16 cellular contexts compared by ENCODE assay signal in genomic region chr1:115811140-115811828, GRCh38. TPM values are rescaled to one million over a fixed set of nuclear protein-coding genes. Genes with fewer than 3 reads are reported as not detected.
A peak's percentile ranks its signal among the peaks of the same experiment; 100 is the strongest.
DNase-seq lines count a peak whose midpoint lies in the region; ATAC-seq, FAIRE-seq and TF ChIP-seq lines count a peak whose summit lies in the region.
"Had no signal": no experiment of that assay in that cellular context is flagged by ENCODE, and none has a peak within 500 bp of the region (broad histone marks: within the 10 kb centered on the region; RNA-seq: fewer than 3 reads in every experiment).

No MANE protein-coding gene starts in this region.

- H3K27me3 ChIP-seq in GM12878 (replicated peaks in 1 of 2; ENCODE audit: control insufficient read depth in 2 of 2, insufficient read depth in 2 of 2, low read length in 1 of 2): no peaks in the 10 kb centered on the region; a peak in 2 of 4 replicates
- H3K27me3 ChIP-seq in transverse colon: no peaks in the 10 kb centered on the region

- RAD21 ChIA-PET in GM12878 (lab: Charles Lee; ENCODE audit: unreplicated experiment): interaction anchor here (3.1 kb wide), 1 partner anchor 170 kb away, joined by 13 read pairs; no protein-coding TSS in a partner anchor

- no peak overlapping the region for H3K27ac ChIP-seq in GM12878 (ENCODE audit: control insufficient read depth, insufficient read depth)
- peak overlapping the region in 3 of 4 donors; percentile 22 to 57 (median 34) for H3K27ac ChIP-seq in transverse colon

- no peaks in the 10 kb centered on the region for H3K36me3 ChIP-seq in GM12878 (ENCODE audit: control insufficient read depth in 2 of 2, insufficient read depth in 2 of 2, low read length in 1 of 2)
- H3K36me3 ChIP-seq in transverse colon: no peaks in the 10 kb centered on the region

- ATAC-seq in left cardiac atrium (peak in 1 of 2 donors; percentile 26), Right ventricle myocardium superior (ENCODE audit: poor library complexity) (no peak), GM12878 (peak; percentile 34; the same call in 2 of the 3 replicates), left lobe of liver (peak; percentile 72)

- no peak for TF ChIP-seq RAD21 in GM12878 (IDR thresholded peaks at IDR 0.05; ENCODE audit: insufficient read depth, low read depth, low read length)

- CTCF ChIA-PET in GM12878 (lab: Yijun Ruan, JAX): interaction anchor here (0.9 to 11.4 kb wide), 5 partner anchors 14 to 209 kb away, joined by 4 to 132 read pairs (median 7); no protein-coding TSS in a partner anchor

- no peaks in the 10 kb centered on the region for H3K79me2 ChIP-seq in GM12878 (ENCODE audit: control insufficient read depth, insufficient read depth, low read length)

- 54% methylated on average over 3 of the region's 3 CpGs for WGBS in GM12878 (ENCODE audit: insufficient coverage, insufficient replicate concordance, low lambda C conversion rate, missing lambda C conversion rate)
- 54% methylated on average over 3 of the region's 3 CpGs; no CpG with 5 or more reads in 1 of the 2 donors for WGBS in transverse colon (ENCODE audit: low coverage in 1 of 2), 2 donors

- no peak for TF ChIP-seq EP300 in GM12878 (IDR thresholded peaks at IDR 0.05; ENCODE audit: borderline replicate concordance in 1 of 2, control insufficient read depth in 1 of 2, low read depth in 2 of 2, low read length in 2 of 2)
- no peak for TF ChIP-seq EP300 in transverse colon (IDR thresholded peaks at IDR 0.05; ENCODE audit: low read depth)

- intact Hi-C loops in left cardiac atrium (cut with DNase I) (no loop called here), Right ventricle myocardium superior (cut with DNase I) (no loop called here), GM12878 (cut with micrococcal nuclease; ENCODE audit: unreplicated experiment) (no loop called here), transverse colon (cut with DNase I; ENCODE audit: low total_unique reads) (no loop called here)

- in situ Hi-C loops in GM12878 (cut with MboI): no loop called here
- in situ Hi-C loops in transverse colon (cut with MboI; ENCODE audit: low pct_ligation_motif_present in 1 of 4, low pct_unique_long_range_greater_than_20kb in 1 of 4, low sequenced_read_pairs in 3 of 4): no loop called here

- TF ChIP-seq CTCF in GM12878 (IDR thresholded peaks at IDR 0.05 in 2 of 3, conservative IDR thresholded peaks at IDR 0.05 in 1 of 3; ENCODE audit: control insufficient read depth in 2 of 3, extremely low read depth in 1 of 3, insufficient read depth in 1 of 3, low read depth in 3 of 3, low read length in 3 of 3): no peak
- TF ChIP-seq CTCF in transverse colon (IDR thresholded peaks at IDR 0.05): no peak

- DNase-seq in left cardiac atrium (peak; percentile 25), Right ventricle myocardium superior (no peak), GM12878 (ENCODE audit: low read depth, low spot score) (no peak), left lobe of liver (ENCODE audit: low spot score) (no peak), transverse colon (peak; percentile 67), NCI-H1436 treated with DMSO at 0.1 percent for 48 hours (lab: John Stamatoyannopoulos, UW) (no peak), activated gamma-delta T cell (lab: John Stamatoyannopoulos, UW) (no peak), erythroblast (lab: John Stamatoyannopoulos, UW) (no peak)
- DNase-seq: activated CD4-positive, alpha-beta T cell treated with anti-CD3 and anti-CD28 coated beads for 48 hours; activated naive CD8-positive, alpha-beta T cell treated with anti-CD3 and anti-CD28 coated beads, Interleukin-2, amount 10 ng/mL, durations not matched to agents 7 days and 5 days; effector CD4-positive, alpha-beta T cell; GDM1; H7; mammary epithelial cell had no signal

- SMC1A ChIA-PET in GM12878 (lab: Charles Lee; ENCODE audit: uncharacterized antibody, unreplicated experiment): interaction anchor here (1.5 to 2.6 kb wide), 5 partner anchors 11 to 209 kb away, joined by 3 to 9 read pairs (median 4); no protein-coding TSS in a partner anchor

- H3K4me3 ChIP-seq in GM12878 (no peak overlapping the region), transverse colon (no peak overlapping the region)

- POLR2A ChIA-PET in GM12878 (lab: Charles Lee): no interaction called here

- no peak for FAIRE-seq in GM12878 (lab: Jason Lieb, UNC)

- H3K9me3 ChIP-seq in GM12878 (replicated peaks; ENCODE audit: control insufficient read depth, insufficient read depth, low read length): no peaks in the 10 kb centered on the region
- H3K9me3 ChIP-seq in transverse colon: no peaks in the 10 kb centered on the region

- H3K9ac ChIP-seq in GM12878 (ENCODE audit: control insufficient read depth, insufficient read depth, low read length): no peak overlapping the region

- H3K4me1 ChIP-seq in GM12878 (ENCODE audit: control insufficient read depth, insufficient read depth, low read length): no peaks in the 10 kb centered on the region
- peaks cover 0 to 17% (median 8%) of the 10 kb centered on the region in 4 donors for H3K4me1 ChIP-seq in transverse colon

- H4K20me1 ChIP-seq in GM12878 (ENCODE audit: control insufficient read depth, insufficient read depth): no peaks in the 10 kb centered on the region

- TF ChIP-seq POLR2A in GM12878 (IDR thresholded peaks at IDR 0.05; ENCODE audit: low read depth, low read length): no peak
- no peak for TF ChIP-seq POLR2A in transverse colon (IDR thresholded peaks at IDR 0.05)
- no peak for TF ChIP-seq POLR2A in erythroblast (IDR thresholded peaks at IDR 0.05; ENCODE audit: low read length)

- H3K4me2 ChIP-seq in GM12878 (ENCODE audit: control insufficient read depth, insufficient read depth): no peak overlapping the region

- H2AFZ ChIP-seq in GM12878 (ENCODE audit: control insufficient read depth, low read depth, low read length): no peak overlapping the region

- no TSS peak for BruUV-seq in GM12878 (replicated peaks; lab: Mats Ljungman, UMichigan)

TF ChIP-seq in GM12878, 131 proteins besides CTCF, POLR2A, EP300 and RAD21 (continues in another document):
- TF ChIP-seq ETV6 (conservative IDR thresholded peaks at IDR 0.05 in 1 of 2, IDR thresholded peaks at IDR 0.05 in 1 of 2; ENCODE audit: borderline replicate concordance in 1 of 2, low read depth in 1 of 2) (no peak), TCF3 (IDR thresholded peaks at IDR 0.05; ENCODE audit: borderline replicate concordance, insufficient read depth, low read depth, low read length) (no peak), IRF3 (IDR thresholded peaks at IDR 0.05) (no peak), NR2C2 (IDR thresholded peaks at IDR 0.05; ENCODE audit: borderline replicate concordance, control insufficient read depth, insufficient read length, low read depth) (no peak)

RNA-seq across cellular contexts. Expression of gene NHLH2, which starts 29.6 kb away (rescaled TPM):
- total RNA-seq in left cardiac atrium: not detected
- not detected for total RNA-seq in Right ventricle myocardium superior
- not detected in 2 replicates for total RNA-seq in GM12878 (2013; cell fraction: nucleolus; rRNA removed)
- not detected in 2 replicates for total RNA-seq in GM12878 (2014; rRNA removed)
- total RNA-seq in GM12878 (2014; rRNA removed; fragmentation: Illumina TruSeq; extraction: Trizol): not detected in 2 replicates
- total RNA-seq in GM12878 (2021): not detected in 2 replicates
- not detected for polyA plus RNA-seq in GM12878 (2011; ENCODE audit: low read depth)
- 0.03 TPM in 2 replicates for polyA plus RNA-seq in GM12878 (2011; rRNA removed)
- polyA plus RNA-seq in GM12878 (2011; cell fraction: cytosol; rRNA removed): not detected in 2 replicates
- 0.01 and 0.04 TPM in 2 replicates for polyA plus RNA-seq in GM12878 (2011; cell fraction: nucleus; rRNA removed)
- not detected in 2 replicates for polyA plus RNA-seq in GM12878 (2012)
- polyA plus RNA-seq in GM12878 (2014; fragmentation: Illumina TruSeq; extraction: Trizol): 0.01 TPM in 1 of 2 replicates, not detected in the other
- not detected for polyA plus RNA-seq in GM12878 (2014; fragmentation: Nextera tagmentation; extraction: Ambion mirVana)
- 0.08 TPM in 1 of 2 replicates, not detected in the other for polyA plus RNA-seq in GM12878 (2014; rRNA removed)
- polyA plus RNA-seq in GM12878 (2016; fragmentation: Nextera tagmentation; extraction: Ambion mirVana): under 1 TPM in 1 of 2 experiments, not detected in 1; 0.06 TPM
- polyA minus RNA-seq in GM12878 (2011; rRNA and poly(A)+ RNA removed): not detected in 2 replicates
- polyA minus RNA-seq in GM12878 (2011; cell fraction: cytosol; rRNA and poly(A)+ RNA removed): not detected in 2 replicates
- polyA minus RNA-seq in GM12878 (2011; cell fraction: nucleus; rRNA and poly(A)+ RNA removed): not detected in 2 replicates
- not detected for total RNA-seq in left lobe of liver
- not detected for total RNA-seq in transverse colon
- total RNA-seq: activated naive CD8-positive, alpha-beta T cell treated with anti-CD3 and anti-CD28 coated beads, Interleukin-2, amount 10 ng/mL, durations not matched to agents 7 days and 5 days had no signal

RNA-seq across cellular contexts. Expression of gene CASQ2, which starts 42.8 kb away (rescaled TPM):
- total RNA-seq in left cardiac atrium: 100 to 1,000 TPM; 603 to 715 TPM
- 804 TPM for total RNA-seq in Right ventricle myocardium superior
- total RNA-seq in GM12878 (2013; cell fraction: nucleolus; rRNA removed): not detected in 2 replicates
- total RNA-seq in GM12878 (2014; rRNA removed): not detected in 2 replicates
- not detected in 2 replicates for total RNA-seq in GM12878 (2014; rRNA removed; fragmentation: Illumina TruSeq; extraction: Trizol)
- not detected in 2 replicates for total RNA-seq in GM12878 (2021)
- polyA plus RNA-seq in GM12878 (2011; ENCODE audit: low read depth): not detected
- polyA plus RNA-seq in GM12878 (2011; rRNA removed): not detected in 2 replicates
- polyA plus RNA-seq in GM12878 (2011; cell fraction: cytosol; rRNA removed): not detected in 2 replicates
- polyA plus RNA-seq in GM12878 (2011; cell fraction: nucleus; rRNA removed): not detected in 2 replicates
- not detected in 2 replicates for polyA plus RNA-seq in GM12878 (2012)
- not detected in 2 replicates for polyA plus RNA-seq in GM12878 (2014; fragmentation: Illumina TruSeq; extraction: Trizol)
- polyA plus RNA-seq in GM12878 (2014; fragmentation: Nextera tagmentation; extraction: Ambion mirVana): not detected
- not detected in 2 replicates for polyA plus RNA-seq in GM12878 (2014; rRNA removed)
- polyA plus RNA-seq in GM12878 (2016; fragmentation: Nextera tagmentation; extraction: Ambion mirVana): not detected
- not detected in 2 replicates for polyA minus RNA-seq in GM12878 (2011; rRNA and poly(A)+ RNA removed)
- polyA minus RNA-seq in GM12878 (2011; cell fraction: cytosol; rRNA and poly(A)+ RNA removed): not detected in 2 replicates
- not detected in 2 replicates for polyA minus RNA-seq in GM12878 (2011; cell fraction: nucleus; rRNA and poly(A)+ RNA removed)
- 0.13 TPM for total RNA-seq in left lobe of liver
- total RNA-seq in transverse colon: 10 to 100 TPM in 2 of 4 donors, 1 to 10 TPM in 2; 5.9 to 11.2 (median 9.4) TPM
- total RNA-seq: activated naive CD8-positive, alpha-beta T cell treated with anti-CD3 and anti-CD28 coated beads, Interleukin-2, amount 10 ng/mL, durations not matched to agents 7 days and 5 days; mammary epithelial cell; NCI-H460 had no signal
- polyA plus RNA-seq: mammary epithelial cell, neural cell had no signal

Comparison
In these comparisons a context has a peak if more than half of its experiments do, and no peak if none do; other contexts are left out.
1. DNase-seq: peak in left cardiac atrium (single experiment) and transverse colon (single experiment); none in Right ventricle myocardium superior (single experiment), GM12878 (single experiment), left lobe of liver (single experiment), NCI-H1436 treated with DMSO at 0.1 percent for 48 hours (single experiment), activated gamma-delta T cell (single experiment) and erythroblast (0 of 2).
2. RNA of gene CASQ2, which starts 42.8 kb away (total RNA-seq): 804 TPM in Right ventricle myocardium superior (single experiment) and 603 to 715 TPM in left cardiac atrium; 5.9 to 11.2 TPM in transverse colon, 0.13 TPM in left lobe of liver (single experiment) and not detected in GM12878; every median in the first group is over 10 times any median in the second.